ENCODE assay signal across 1 cellular context in genomic region chr19:24033308-24033961, GRCh38.
TF ChIP-seq lines count a peak whose summit lies in the region.

No MANE protein-coding gene starts in this region.

TF ChIP-seq in HepG2, 621 proteins besides CTCF, POLR2A, EP300 and RAD21 (continued from another document and continues in another):
- TF ChIP-seq, protein P1, sequence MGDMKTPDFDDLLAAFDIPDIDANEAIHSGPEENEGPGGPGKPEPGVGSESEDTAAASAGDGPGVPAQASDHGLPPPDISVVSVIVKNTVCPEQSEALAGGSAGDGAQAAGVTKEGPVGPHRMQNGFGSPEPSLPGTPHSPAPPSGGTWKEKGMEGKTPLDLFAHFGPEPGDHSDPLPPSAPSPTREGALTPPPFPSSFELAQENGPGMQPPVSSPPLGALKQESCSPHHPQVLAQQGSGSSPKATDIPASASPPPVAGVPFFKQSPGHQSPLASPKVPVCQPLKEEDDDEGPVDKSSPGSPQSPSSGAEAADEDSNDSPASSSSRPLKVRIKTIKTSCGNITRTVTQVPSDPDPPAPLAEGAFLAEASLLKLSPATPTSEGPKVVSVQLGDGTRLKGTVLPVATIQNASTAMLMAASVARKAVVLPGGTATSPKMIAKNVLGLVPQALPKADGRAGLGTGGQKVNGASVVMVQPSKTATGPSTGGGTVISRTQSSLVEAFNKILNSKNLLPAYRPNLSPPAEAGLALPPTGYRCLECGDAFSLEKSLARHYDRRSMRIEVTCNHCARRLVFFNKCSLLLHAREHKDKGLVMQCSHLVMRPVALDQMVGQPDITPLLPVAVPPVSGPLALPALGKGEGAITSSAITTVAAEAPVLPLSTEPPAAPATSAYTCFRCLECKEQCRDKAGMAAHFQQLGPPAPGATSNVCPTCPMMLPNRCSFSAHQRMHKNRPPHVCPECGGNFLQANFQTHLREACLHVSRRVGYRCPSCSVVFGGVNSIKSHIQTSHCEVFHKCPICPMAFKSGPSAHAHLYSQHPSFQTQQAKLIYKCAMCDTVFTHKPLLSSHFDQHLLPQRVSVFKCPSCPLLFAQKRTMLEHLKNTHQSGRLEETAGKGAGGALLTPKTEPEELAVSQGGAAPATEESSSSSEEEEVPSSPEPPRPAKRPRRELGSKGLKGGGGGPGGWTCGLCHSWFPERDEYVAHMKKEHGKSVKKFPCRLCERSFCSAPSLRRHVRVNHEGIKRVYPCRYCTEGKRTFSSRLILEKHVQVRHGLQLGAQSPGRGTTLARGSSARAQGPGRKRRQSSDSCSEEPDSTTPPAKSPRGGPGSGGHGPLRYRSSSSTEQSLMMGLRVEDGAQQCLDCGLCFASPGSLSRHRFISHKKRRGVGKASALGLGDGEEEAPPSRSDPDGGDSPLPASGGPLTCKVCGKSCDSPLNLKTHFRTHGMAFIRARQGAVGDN (CRISPR knock-in tag; IDR thresholded peaks at IDR 0.05) = peak; percentile 86
- TF ChIP-seq, protein P2, sequence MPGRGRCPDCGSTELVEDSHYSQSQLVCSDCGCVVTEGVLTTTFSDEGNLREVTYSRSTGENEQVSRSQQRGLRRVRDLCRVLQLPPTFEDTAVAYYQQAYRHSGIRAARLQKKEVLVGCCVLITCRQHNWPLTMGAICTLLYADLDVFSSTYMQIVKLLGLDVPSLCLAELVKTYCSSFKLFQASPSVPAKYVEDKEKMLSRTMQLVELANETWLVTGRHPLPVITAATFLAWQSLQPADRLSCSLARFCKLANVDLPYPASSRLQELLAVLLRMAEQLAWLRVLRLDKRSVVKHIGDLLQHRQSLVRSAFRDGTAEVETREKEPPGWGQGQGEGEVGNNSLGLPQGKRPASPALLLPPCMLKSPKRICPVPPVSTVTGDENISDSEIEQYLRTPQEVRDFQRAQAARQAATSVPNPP (CRISPR knock-in tag; IDR thresholded peaks at IDR 0.05) = no peak
- TF ChIP-seq AHDC1 (CRISPR knock-in tag; IDR thresholded peaks at IDR 0.05; ENCODE audit: borderline replicate concordance) (no peak), ZNF749 (CRISPR knock-in tag; IDR thresholded peaks at IDR 0.05; ENCODE audit: borderline replicate concordance) (no peak), MTA1 (CRISPR knock-in tag; IDR thresholded peaks at IDR 0.05; ENCODE audit: borderline replicate concordance) (peak; percentile 31; the same call in 1 of the 2 replicates), ZNF230 (CRISPR knock-in tag; IDR thresholded peaks at IDR 0.05) (no peak), ATF6 (CRISPR knock-in tag; conservative IDR thresholded peaks at IDR 0.05) (no peak), HDAC6 (IDR thresholded peaks at IDR 0.05; ENCODE audit: low read depth, low read length) (no peak), ZSCAN25 (CRISPR knock-in tag; IDR thresholded peaks at IDR 0.05) (no peak; the same call in 1 of the 2 replicates), TRAFD1 (CRISPR knock-in tag; IDR thresholded peaks at IDR 0.05; ENCODE audit: borderline replicate concordance) (no peak), ZNF788 (CRISPR knock-in tag; IDR thresholded peaks at IDR 0.05; ENCODE audit: borderline replicate concordance) (no peak), THYN1 (CRISPR knock-in tag; IDR thresholded peaks at IDR 0.05; ENCODE audit: borderline replicate concordance, low read depth) (no peak), ZNF766 (CRISPR knock-in tag; IDR thresholded peaks at IDR 0.05; ENCODE audit: borderline replicate concordance) (no peak), HNRNPUL1 (IDR thresholded peaks at IDR 0.05; ENCODE audit: low read depth, low read length) (no peak), ZNF30 (CRISPR knock-in tag; IDR thresholded peaks at IDR 0.05) (no peak), AHR (CRISPR knock-in tag; IDR thresholded peaks at IDR 0.05) (no peak; the same call in 1 of the 2 replicates), TBP (CRISPR knock-in tag; IDR thresholded peaks at IDR 0.05) (no peak), FOXO1 (CRISPR knock-in tag; IDR thresholded peaks at IDR 0.05) (0 out of 2 replicates have a peak, but pooled peaks have one; percentile 39), THAP8 (CRISPR knock-in tag; IDR thresholded peaks at IDR 0.05; ENCODE audit: borderline replicate concordance) (no peak)
- TF ChIP-seq, protein P3, sequence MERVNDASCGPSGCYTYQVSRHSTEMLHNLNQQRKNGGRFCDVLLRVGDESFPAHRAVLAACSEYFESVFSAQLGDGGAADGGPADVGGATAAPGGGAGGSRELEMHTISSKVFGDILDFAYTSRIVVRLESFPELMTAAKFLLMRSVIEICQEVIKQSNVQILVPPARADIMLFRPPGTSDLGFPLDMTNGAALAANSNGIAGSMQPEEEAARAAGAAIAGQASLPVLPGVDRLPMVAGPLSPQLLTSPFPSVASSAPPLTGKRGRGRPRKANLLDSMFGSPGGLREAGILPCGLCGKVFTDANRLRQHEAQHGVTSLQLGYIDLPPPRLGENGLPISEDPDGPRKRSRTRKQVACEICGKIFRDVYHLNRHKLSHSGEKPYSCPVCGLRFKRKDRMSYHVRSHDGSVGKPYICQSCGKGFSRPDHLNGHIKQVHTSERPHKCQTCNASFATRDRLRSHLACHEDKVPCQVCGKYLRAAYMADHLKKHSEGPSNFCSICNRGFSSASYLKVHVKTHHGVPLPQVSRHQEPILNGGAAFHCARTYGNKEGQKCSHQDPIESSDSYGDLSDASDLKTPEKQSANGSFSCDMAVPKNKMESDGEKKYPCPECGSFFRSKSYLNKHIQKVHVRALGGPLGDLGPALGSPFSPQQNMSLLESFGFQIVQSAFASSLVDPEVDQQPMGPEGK (CRISPR knock-in tag; IDR thresholded peaks at IDR 0.05) = no peak; the same call in 1 of the 2 replicates
- TF ChIP-seq, protein P4, sequence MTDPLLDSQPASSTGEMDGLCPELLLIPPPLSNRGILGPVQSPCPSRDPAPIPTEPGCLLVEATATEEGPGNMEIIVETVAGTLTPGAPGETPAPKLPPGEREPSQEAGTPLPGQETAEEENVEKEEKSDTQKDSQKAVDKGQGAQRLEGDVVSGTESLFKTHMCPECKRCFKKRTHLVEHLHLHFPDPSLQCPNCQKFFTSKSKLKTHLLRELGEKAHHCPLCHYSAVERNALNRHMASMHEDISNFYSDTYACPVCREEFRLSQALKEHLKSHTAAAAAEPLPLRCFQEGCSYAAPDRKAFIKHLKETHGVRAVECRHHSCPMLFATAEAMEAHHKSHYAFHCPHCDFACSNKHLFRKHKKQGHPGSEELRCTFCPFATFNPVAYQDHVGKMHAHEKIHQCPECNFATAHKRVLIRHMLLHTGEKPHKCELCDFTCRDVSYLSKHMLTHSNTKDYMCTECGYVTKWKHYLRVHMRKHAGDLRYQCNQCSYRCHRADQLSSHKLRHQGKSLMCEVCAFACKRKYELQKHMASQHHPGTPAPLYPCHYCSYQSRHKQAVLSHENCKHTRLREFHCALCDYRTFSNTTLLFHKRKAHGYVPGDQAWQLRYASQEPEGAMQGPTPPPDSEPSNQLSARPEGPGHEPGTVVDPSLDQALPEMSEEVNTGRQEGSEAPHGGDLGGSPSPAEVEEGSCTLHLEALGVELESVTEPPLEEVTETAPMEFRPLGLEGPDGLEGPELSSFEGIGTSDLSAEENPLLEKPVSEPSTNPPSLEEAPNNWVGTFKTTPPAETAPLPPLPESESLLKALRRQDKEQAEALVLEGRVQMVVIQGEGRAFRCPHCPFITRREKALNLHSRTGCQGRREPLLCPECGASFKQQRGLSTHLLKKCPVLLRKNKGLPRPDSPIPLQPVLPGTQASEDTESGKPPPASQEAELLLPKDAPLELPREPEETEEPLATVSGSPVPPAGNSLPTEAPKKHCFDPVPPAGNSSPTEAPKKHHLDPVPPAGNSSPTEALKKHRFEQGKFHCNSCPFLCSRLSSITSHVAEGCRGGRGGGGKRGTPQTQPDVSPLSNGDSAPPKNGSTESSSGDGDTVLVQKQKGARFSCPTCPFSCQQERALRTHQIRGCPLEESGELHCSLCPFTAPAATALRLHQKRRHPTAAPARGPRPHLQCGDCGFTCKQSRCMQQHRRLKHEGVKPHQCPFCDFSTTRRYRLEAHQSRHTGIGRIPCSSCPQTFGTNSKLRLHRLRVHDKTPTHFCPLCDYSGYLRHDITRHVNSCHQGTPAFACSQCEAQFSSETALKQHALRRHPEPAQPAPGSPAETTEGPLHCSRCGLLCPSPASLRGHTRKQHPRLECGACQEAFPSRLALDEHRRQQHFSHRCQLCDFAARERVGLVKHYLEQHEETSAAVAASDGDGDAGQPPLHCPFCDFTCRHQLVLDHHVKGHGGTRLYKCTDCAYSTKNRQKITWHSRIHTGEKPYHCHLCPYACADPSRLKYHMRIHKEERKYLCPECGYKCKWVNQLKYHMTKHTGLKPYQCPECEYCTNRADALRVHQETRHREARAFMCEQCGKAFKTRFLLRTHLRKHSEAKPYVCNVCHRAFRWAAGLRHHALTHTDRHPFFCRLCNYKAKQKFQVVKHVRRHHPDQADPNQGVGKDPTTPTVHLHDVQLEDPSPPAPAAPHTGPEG (CRISPR knock-in tag; IDR thresholded peaks at IDR 0.05) = no peak
- TF ChIP-seq, protein P5, sequence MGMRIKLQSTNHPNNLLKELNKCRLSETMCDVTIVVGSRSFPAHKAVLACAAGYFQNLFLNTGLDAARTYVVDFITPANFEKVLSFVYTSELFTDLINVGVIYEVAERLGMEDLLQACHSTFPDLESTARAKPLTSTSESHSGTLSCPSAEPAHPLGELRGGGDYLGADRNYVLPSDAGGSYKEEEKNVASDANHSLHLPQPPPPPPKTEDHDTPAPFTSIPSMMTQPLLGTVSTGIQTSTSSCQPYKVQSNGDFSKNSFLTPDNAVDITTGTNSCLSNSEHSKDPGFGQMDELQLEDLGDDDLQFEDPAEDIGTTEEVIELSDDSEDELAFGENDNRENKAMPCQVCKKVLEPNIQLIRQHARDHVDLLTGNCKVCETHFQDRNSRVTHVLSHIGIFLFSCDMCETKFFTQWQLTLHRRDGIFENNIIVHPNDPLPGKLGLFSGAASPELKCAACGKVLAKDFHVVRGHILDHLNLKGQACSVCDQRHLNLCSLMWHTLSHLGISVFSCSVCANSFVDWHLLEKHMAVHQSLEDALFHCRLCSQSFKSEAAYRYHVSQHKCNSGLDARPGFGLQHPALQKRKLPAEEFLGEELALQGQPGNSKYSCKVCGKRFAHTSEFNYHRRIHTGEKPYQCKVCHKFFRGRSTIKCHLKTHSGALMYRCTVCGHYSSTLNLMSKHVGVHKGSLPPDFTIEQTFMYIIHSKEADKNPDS (CRISPR knock-in tag; IDR thresholded peaks at IDR 0.05) = no peak
